In the genomic region with DNA sequence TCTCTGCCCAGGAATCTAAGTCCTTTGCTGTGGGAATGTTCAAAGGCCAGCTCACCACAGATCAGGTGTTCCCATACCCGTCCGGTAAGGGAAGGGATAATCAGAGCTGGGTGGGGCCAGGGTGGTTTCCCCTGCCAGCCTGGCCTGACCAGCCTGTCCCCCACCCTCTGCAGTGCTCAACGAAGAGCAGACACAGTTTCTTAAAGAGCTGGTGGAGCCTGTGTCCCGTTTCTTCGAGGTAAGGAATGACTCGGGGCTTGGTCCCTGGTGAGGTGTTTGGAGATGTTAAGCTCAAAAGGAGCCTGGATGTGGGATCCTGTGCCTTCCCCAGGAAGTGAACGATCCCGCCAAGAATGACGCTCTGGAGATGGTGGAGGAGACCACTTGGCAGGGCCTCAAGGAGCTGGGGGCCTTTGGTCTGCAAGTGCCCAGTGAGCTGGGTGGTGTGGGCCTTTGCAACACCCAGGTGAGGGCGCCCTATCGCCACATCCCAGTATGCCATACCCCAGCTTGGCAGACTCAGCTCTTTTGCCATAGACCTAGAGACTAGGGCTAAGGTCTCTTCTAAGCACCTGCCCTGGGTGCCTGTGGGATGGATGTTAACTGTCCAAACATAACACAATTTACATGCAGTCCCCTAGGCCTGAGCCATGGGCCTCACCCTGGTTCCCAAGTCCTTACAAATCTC, we compare ENCODE assay signal across 8 cellular contexts. TPM values are rescaled to one million over a fixed set of nuclear protein-coding genes. Genes with fewer than 3 reads are reported as not detected.
DNase-seq lines count a peak whose midpoint lies in the region; ATAC-seq and TF ChIP-seq lines count a peak whose summit lies in the region.

No MANE protein-coding gene starts in this region.

- TF ChIP-seq CTCF in AG04449 (IDR thresholded peaks at IDR 0.05; ENCODE audit: insufficient read depth, low read length, missing control alignments), result peak; percentile 55
- peak; percentile 81 for TF ChIP-seq CTCF in OCI-LY1 (IDR thresholded peaks at IDR 0.05; ENCODE audit: low read length)
- TF ChIP-seq CTCF in ovary (IDR thresholded peaks at IDR 0.05), result no peak

- peak overlapping the region; percentile 87 for H3K9ac ChIP-seq in OCI-LY1 (ENCODE audit: low read length)

- peaks cover 44% of the 10 kb centered on the region for H3K4me1 Mint-ChIP-seq in activated T-helper 2 cell treated with anti-CD3 and anti-CD28 coated beads, Interferon-gamma antibody, Interleukin-2, Interleukin-4, amounts not matched to agents 10 μg/mL and 5 μg/mL and 100 μg/mL, durations not matched to agents 14 hours and 24 hours and 36 hours (ENCODE audit: low read depth)

- H3K27ac ChIP-seq in OCI-LY1 (ENCODE audit: low read depth, low read length, poor library complexity, severe bottlenecking) (peak overlapping the region; percentile 78), ovary (peak overlapping the region; percentile 92 to 95)

- no peaks in the 10 kb centered on the region for H4K20me1 ChIP-seq in OCI-LY1 (ENCODE audit: insufficient read depth, low read length)

- TF ChIP-seq POLR2A in GM18505 (IDR thresholded peaks at IDR 0.05; ENCODE audit: borderline replicate concordance, extremely low read depth, insufficient read depth, insufficient read length), result peak; percentile 15
- TF ChIP-seq POLR2A in ovary (IDR thresholded peaks at IDR 0.05), result no peak

- H3K4me3 ChIP-seq in AG04449 (ENCODE audit: low read depth, low read length) (peak overlapping the region; percentile 83), OCI-LY1 (ENCODE audit: low read depth, low read length, poor library complexity, severe bottlenecking) (peak overlapping the region; percentile 83), ovary (peak overlapping the region; percentile 98)

- CTCF ChIA-PET in AG04449 (lab: Yijun Ruan, JAX), result interaction anchor here (0.7 to 4.6 kb wide), 11 partner anchors 9 to 126 kb away, joined by 3 to 37 read pairs (median 4); no protein-coding TSS in a partner anchor

- no peaks in the 10 kb centered on the region for H3K79me2 ChIP-seq in OCI-LY1 (ENCODE audit: insufficient read depth, low read length)

- H3K4me2 ChIP-seq in OCI-LY1 (ENCODE audit: low read length), result peak overlapping the region; percentile 97

- H3F3A ChIP-seq in OCI-LY1 (ENCODE audit: insufficient read depth, low read length), result no peaks in the 10 kb centered on the region; the same call in 1 of the 2 replicates

- ATAC-seq in GM18505 (IDR thresholded peaks at IDR 0.05; ENCODE audit: unreplicated experiment) (no peak), HG02759 (IDR thresholded peaks at IDR 0.05; ENCODE audit: unreplicated experiment) (no peak), GM18861 (IDR thresholded peaks at IDR 0.05; ENCODE audit: unreplicated experiment) (no peak)

- H3K4me1 ChIP-seq in OCI-LY1 (ENCODE audit: insufficient read depth, low read length, severe bottlenecking), result peaks cover 24% of the 10 kb centered on the region
- H3K4me1 ChIP-seq in ovary (ENCODE audit: insufficient read depth), result peaks cover 13% of the 10 kb centered on the region

- POLR2A ChIA-PET in AG04449 (lab: Yijun Ruan, JAX), result interaction anchor here (0.6 to 6.6 kb wide), 6 partner anchors 12 to 175 kb away, joined by 3 to 82 read pairs (median 8); partner anchors contain the start of genes DVL2, GABARAP and PHF23

- H3K9me3 ChIP-seq in OCI-LY1 (ENCODE audit: low read length) (no peaks in the 10 kb centered on the region), ovary (no peaks in the 10 kb centered on the region)

- H3K36me3 Mint-ChIP-seq in activated T-helper 2 cell treated with anti-CD3 and anti-CD28 coated beads, Interferon-gamma antibody, Interleukin-2, Interleukin-4, amounts not matched to agents 10 μg/mL and 5 μg/mL and 100 μg/mL, durations not matched to agents 14 hours and 24 hours and 36 hours (ENCODE audit: low read depth), result peaks cover 49% of the 10 kb centered on the region

- no peak for TF ChIP-seq EP300 in ovary (IDR thresholded peaks at IDR 0.05)

- WGBS in ovary, 3 donors, result 20 to 25% (median 22%) methylated on average over 9 to 11 of the region's 11 CpGs

- H3K27ac Mint-ChIP-seq in activated T-helper 2 cell treated with anti-CD3 and anti-CD28 coated beads, Interferon-gamma antibody, Interleukin-2, Interleukin-4, amounts not matched to agents 10 μg/mL and 5 μg/mL and 100 μg/mL, durations not matched to agents 14 hours and 24 hours and 36 hours, result peak overlapping the region; percentile 91

- H3K9me3 Mint-ChIP-seq in activated T-helper 2 cell treated with anti-CD3 and anti-CD28 coated beads, Interferon-gamma antibody, Interleukin-2, Interleukin-4, amounts not matched to agents 10 μg/mL and 5 μg/mL and 100 μg/mL, durations not matched to agents 14 hours and 24 hours and 36 hours, result no peaks in the 10 kb centered on the region

- H3K36me3 ChIP-seq in OCI-LY1 (ENCODE audit: insufficient read depth, low read length) (peaks cover 44% of the 10 kb centered on the region), ovary (no peaks in the 10 kb centered on the region)

- H3K27me3 ChIP-seq in OCI-LY1 (ENCODE audit: insufficient read depth, low read length) (no peaks in the 10 kb centered on the region), ovary (no peaks in the 10 kb centered on the region)

- DNase-seq in AG04449 (ENCODE audit: low read depth, low spot score) (no peak), foreskin melanocyte (peak; percentile 56), ovary (peak in 3 of 5 donors; percentile 59 to 67 (median 61))
- DNase-seq in activated T-helper 2 cell treated with anti-CD3 and anti-CD28 coated beads, Interferon-gamma antibody, Interleukin-2, Interleukin-4, amounts not matched to agents 10 μg/mL and 5 μg/mL and 100 μg/mL, durations not matched to agents 14 hours and 24 hours and 36 hours (ENCODE audit: low spot score), result peak; percentile 47

- no peak overlapping the region for H2AFZ ChIP-seq in OCI-LY1 (ENCODE audit: low read length)

- no peaks in the 10 kb centered on the region for H3K27me3 Mint-ChIP-seq in activated T-helper 2 cell treated with anti-CD3 and anti-CD28 coated beads, Interferon-gamma antibody, Interleukin-2, Interleukin-4, amounts not matched to agents 10 μg/mL and 5 μg/mL and 100 μg/mL, durations not matched to agents 14 hours and 24 hours and 36 hours (ENCODE audit: low read depth)

- peak overlapping the region; percentile 99 for H3K4me3 Mint-ChIP-seq in activated T-helper 2 cell treated with anti-CD3 and anti-CD28 coated beads, Interferon-gamma antibody, Interleukin-2, Interleukin-4, amounts not matched to agents 10 μg/mL and 5 μg/mL and 100 μg/mL, durations not matched to agents 14 hours and 24 hours and 36 hours (ENCODE audit: low read depth)

- no peaks in the 10 kb centered on the region for H3K9me2 ChIP-seq in OCI-LY1 (ENCODE audit: low read depth, low read length)

- intact Hi-C loops in activated T-helper 2 cell treated with anti-CD3 and anti-CD28 coated beads, Interferon-gamma antibody, Interleukin-2, Interleukin-4, amounts not matched to agents 10 μg/mL and 5 μg/mL and 100 μg/mL, durations not matched to agents 14 hours and 24 hours and 36 hours (cut with micrococcal nuclease), result loop anchor here (1.0 kb wide), 2 partner anchors 14 to 74 kb away; partner anchors contain the start of genes DVL2 and YBX2
- intact Hi-C loops in ovary (cut with DNase I), result no loop called here

RNA-seq across cellular contexts. Expression of gene ACADVL, which starts 1.0 kb away (rescaled TPM):
- total RNA-seq in activated T-helper 2 cell treated with anti-CD3 and anti-CD28 coated beads, Interferon-gamma antibody, Interleukin-2, Interleukin-4, amounts not matched to agents 10 μg/mL and 5 μg/mL and 100 μg/mL, durations not matched to agents 14 hours and 24 hours and 36 hours, result 492 and 503 TPM in 2 replicates
- 100 to 1,000 TPM; 303 to 638 (median 374) TPM for total RNA-seq in ovary
- 100 to 1,000 TPM; 277 to 381 TPM for polyA plus RNA-seq in ovary

RNA-seq across cellular contexts. Expression of gene DLG4, which starts 1.1 kb away (rescaled TPM):
- 10.5 and 10.6 TPM in 2 replicates for total RNA-seq in activated T-helper 2 cell treated with anti-CD3 and anti-CD28 coated beads, Interferon-gamma antibody, Interleukin-2, Interleukin-4, amounts not matched to agents 10 μg/mL and 5 μg/mL and 100 μg/mL, durations not matched to agents 14 hours and 24 hours and 36 hours
- total RNA-seq in ovary, result 10 to 100 TPM; 11.0 to 67.7 (median 34.5) TPM
- polyA plus RNA-seq in ovary, result 10 to 100 TPM; 25.1 to 27.8 TPM

RNA-seq across cellular contexts. Expression of gene DVL2, which starts 13.6 kb away (rescaled TPM):
- 69.7 and 73.1 TPM in 2 replicates for total RNA-seq in activated T-helper 2 cell treated with anti-CD3 and anti-CD28 coated beads, Interferon-gamma antibody, Interleukin-2, Interleukin-4, amounts not matched to agents 10 μg/mL and 5 μg/mL and 100 μg/mL, durations not matched to agents 14 hours and 24 hours and 36 hours
- 10 to 100 TPM; 36.9 to 80.6 (median 61.3) TPM for total RNA-seq in ovary
- 10 to 100 TPM in 1 of 2 donors, 1 to 10 TPM in 1; 8.2 to 49.0 TPM for polyA plus RNA-seq in ovary

RNA-seq across cellular contexts. Expression of gene PHF23, which starts 18.5 kb away (rescaled TPM):
- 43.4 and 47.8 TPM in 2 replicates for total RNA-seq in activated T-helper 2 cell treated with anti-CD3 and anti-CD28 coated beads, Interferon-gamma antibody, Interleukin-2, Interleukin-4, amounts not matched to agents 10 μg/mL and 5 μg/mL and 100 μg/mL, durations not matched to agents 14 hours and 24 hours and 36 hours
- total RNA-seq in ovary, result 10 to 100 TPM; 19.4 to 57.7 (median 41.0) TPM
- 10 to 100 TPM; 23.3 to 42.5 TPM for polyA plus RNA-seq in ovary

RNA-seq across cellular contexts. Expression of gene GABARAP, which starts 21.5 kb away (rescaled TPM):
- total RNA-seq in activated T-helper 2 cell treated with anti-CD3 and anti-CD28 coated beads, Interferon-gamma antibody, Interleukin-2, Interleukin-4, amounts not matched to agents 10 μg/mL and 5 μg/mL and 100 μg/mL, durations not matched to agents 14 hours and 24 hours and 36 hours, result 145 and 147 TPM in 2 replicates
- total RNA-seq in ovary, result 1,000 to 10,000 TPM in 1 of 7 donors, 100 to 1,000 TPM in 6; 526 to 1,303 (median 619) TPM
- 1,000 to 10,000 TPM in 1 of 2 donors, 100 to 1,000 TPM in 1; 763 to 1,518 TPM for polyA plus RNA-seq in ovary

Comparison
In these comparisons a context has a peak if more than half of its experiments do, and no peak if none do; other contexts are left out.
1. CTCF ChIP-seq: peak in AG04449 (single experiment) and OCI-LY1 (single experiment); none in ovary (0 of 3).
2. Peak in every context shown above with its lines, with median percentiles within 50 percentile points of each other: H3K4me3 ChIP-seq.